ENCODE assay signal across 2 cellular contexts in genomic region chr13:39012608-39013007, GRCh38.
TF ChIP-seq lines count a peak whose summit lies in the region.

No MANE protein-coding gene starts in this region.

TF ChIP-seq in A549, 52 proteins besides CTCF, POLR2A, EP300 and RAD21:
- no peak for TF ChIP-seq RNF2 (IDR thresholded peaks at IDR 0.05; ENCODE audit: borderline replicate concordance, low read depth)
- TF ChIP-seq MYC (IDR thresholded peaks at IDR 0.05; ENCODE audit: borderline replicate concordance, low read length): no peak
- no peak for TF ChIP-seq CHD2 (IDR thresholded peaks at IDR 0.05; ENCODE audit: low read length, partially characterized antibody)
- no peak for TF ChIP-seq CEBPB (IDR thresholded peaks at IDR 0.05)
- TF ChIP-seq FOXS1 (CRISPR knock-in tag; IDR thresholded peaks at IDR 0.05): no peak

TF ChIP-seq in WTC11, 78 proteins besides CTCF, POLR2A, EP300 and RAD21:
- TF ChIP-seq, protein P1, sequence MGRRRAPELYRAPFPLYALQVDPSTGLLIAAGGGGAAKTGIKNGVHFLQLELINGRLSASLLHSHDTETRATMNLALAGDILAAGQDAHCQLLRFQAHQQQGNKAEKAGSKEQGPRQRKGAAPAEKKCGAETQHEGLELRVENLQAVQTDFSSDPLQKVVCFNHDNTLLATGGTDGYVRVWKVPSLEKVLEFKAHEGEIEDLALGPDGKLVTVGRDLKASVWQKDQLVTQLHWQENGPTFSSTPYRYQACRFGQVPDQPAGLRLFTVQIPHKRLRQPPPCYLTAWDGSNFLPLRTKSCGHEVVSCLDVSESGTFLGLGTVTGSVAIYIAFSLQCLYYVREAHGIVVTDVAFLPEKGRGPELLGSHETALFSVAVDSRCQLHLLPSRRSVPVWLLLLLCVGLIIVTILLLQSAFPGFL (CRISPR knock-in tag; IDR thresholded peaks at IDR 0.05; ENCODE audit: borderline replicate concordance): no peak
- TF ChIP-seq ETV6 (CRISPR knock-in tag; IDR thresholded peaks at IDR 0.05): no peak
- no peak for TF ChIP-seq ARID4B (CRISPR knock-in tag; IDR thresholded peaks at IDR 0.05; ENCODE audit: borderline replicate concordance)
- TF ChIP-seq, protein P2, sequence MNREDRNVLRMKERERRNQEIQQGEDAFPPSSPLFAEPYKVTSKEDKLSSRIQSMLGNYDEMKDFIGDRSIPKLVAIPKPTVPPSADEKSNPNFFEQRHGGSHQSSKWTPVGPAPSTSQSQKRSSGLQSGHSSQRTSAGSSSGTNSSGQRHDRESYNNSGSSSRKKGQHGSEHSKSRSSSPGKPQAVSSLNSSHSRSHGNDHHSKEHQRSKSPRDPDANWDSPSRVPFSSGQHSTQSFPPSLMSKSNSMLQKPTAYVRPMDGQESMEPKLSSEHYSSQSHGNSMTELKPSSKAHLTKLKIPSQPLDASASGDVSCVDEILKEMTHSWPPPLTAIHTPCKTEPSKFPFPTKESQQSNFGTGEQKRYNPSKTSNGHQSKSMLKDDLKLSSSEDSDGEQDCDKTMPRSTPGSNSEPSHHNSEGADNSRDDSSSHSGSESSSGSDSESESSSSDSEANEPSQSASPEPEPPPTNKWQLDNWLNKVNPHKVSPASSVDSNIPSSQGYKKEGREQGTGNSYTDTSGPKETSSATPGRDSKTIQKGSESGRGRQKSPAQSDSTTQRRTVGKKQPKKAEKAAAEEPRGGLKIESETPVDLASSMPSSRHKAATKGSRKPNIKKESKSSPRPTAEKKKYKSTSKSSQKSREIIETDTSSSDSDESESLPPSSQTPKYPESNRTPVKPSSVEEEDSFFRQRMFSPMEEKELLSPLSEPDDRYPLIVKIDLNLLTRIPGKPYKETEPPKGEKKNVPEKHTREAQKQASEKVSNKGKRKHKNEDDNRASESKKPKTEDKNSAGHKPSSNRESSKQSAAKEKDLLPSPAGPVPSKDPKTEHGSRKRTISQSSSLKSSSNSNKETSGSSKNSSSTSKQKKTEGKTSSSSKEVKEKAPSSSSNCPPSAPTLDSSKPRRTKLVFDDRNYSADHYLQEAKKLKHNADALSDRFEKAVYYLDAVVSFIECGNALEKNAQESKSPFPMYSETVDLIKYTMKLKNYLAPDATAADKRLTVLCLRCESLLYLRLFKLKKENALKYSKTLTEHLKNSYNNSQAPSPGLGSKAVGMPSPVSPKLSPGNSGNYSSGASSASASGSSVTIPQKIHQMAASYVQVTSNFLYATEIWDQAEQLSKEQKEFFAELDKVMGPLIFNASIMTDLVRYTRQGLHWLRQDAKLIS (CRISPR knock-in tag; IDR thresholded peaks at IDR 0.05; ENCODE audit: borderline replicate concordance): no peak
- TF ChIP-seq ZNF317 (CRISPR knock-in tag; IDR thresholded peaks at IDR 0.05; ENCODE audit: borderline replicate concordance, low read depth): no peak
- TF ChIP-seq CBFB (CRISPR knock-in tag; IDR thresholded peaks at IDR 0.05; ENCODE audit: low read depth): no peak
- no peak for TF ChIP-seq ELF4 (CRISPR knock-in tag; IDR thresholded peaks at IDR 0.05; ENCODE audit: low read depth)
- TF ChIP-seq ZNF671 (CRISPR knock-in tag; IDR thresholded peaks at IDR 0.05): no peak
- TF ChIP-seq, protein P3, sequence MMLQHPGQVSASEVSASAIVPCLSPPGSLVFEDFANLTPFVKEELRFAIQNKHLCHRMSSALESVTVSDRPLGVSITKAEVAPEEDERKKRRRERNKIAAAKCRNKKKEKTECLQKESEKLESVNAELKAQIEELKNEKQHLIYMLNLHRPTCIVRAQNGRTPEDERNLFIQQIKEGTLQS (CRISPR knock-in tag; conservative IDR thresholded peaks at IDR 0.05): no peak
- TF ChIP-seq, protein P4, sequence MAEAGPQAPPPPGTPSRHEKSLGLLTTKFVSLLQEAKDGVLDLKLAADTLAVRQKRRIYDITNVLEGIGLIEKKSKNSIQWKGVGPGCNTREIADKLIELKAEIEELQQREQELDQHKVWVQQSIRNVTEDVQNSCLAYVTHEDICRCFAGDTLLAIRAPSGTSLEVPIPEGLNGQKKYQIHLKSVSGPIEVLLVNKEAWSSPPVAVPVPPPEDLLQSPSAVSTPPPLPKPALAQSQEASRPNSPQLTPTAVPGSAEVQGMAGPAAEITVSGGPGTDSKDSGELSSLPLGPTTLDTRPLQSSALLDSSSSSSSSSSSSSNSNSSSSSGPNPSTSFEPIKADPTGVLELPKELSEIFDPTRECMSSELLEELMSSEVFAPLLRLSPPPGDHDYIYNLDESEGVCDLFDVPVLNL (CRISPR knock-in tag; IDR thresholded peaks at IDR 0.05; ENCODE audit: borderline replicate concordance, low read depth): no peak
- no peak for TF ChIP-seq CREM (CRISPR knock-in tag; IDR thresholded peaks at IDR 0.05)
- TF ChIP-seq FOXJ3 (CRISPR knock-in tag; IDR thresholded peaks at IDR 0.05; ENCODE audit: borderline replicate concordance): no peak
